23 cellular contexts compared by ENCODE assay signal in the genomic region with DNA sequence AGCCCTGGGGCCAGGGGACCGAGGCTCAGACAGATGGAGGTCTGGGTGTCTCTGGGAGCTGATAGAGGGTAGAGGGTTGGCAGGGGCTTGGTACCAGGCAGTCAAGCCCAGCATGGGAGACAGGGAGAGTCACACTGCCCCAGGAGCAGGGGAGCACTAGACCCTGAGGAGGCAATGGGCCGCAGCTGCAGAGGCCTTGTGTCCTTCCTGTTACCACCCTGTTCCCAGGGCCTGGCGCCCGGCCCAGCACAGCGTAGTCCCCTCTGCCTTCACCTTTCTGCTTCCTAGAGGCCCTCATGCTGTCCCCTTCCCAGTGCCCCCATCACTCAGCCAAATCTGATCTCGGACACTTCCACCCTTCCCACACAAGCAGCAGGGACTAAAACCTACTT. TPM values are rescaled to one million over a fixed set of nuclear protein-coding genes. Genes with fewer than 3 reads are reported as not detected.
DNase-seq lines count a peak whose midpoint lies in the region; ATAC-seq, FAIRE-seq and TF ChIP-seq lines count a peak whose summit lies in the region.
"Had no signal": no experiment of that assay in that cellular context is flagged by ENCODE, and none has a peak within 500 bp of the region (broad histone marks: within the 10 kb centered on the region; RNA-seq: fewer than 3 reads in every experiment).

No MANE protein-coding gene starts in this region.

- CTCF ChIA-PET in activated CD4-positive, alpha-beta T cell treated with anti-CD3 and anti-CD28 coated beads, Interleukin-2, amount 10 ng/mL, durations not matched to agents 7 days and 5 days (lab: Charles Lee), result interaction anchor here (1.5 to 3.2 kb wide), 4 partner anchors 18 to 67 kb away, joined by 3 to 11 read pairs (median 4); no protein-coding TSS in a partner anchor
- CTCF ChIA-PET in GM12878 (lab: Yijun Ruan, JAX), result interaction anchor here (1.1 to 3.1 kb wide), 3 partner anchors 12 to 17 kb away, joined by 4 to 16 read pairs (median 5); no protein-coding TSS in a partner anchor
- CTCF ChIA-PET in CD4-positive, alpha-beta memory T cell (lab: Charles Lee; ENCODE audit: partially characterized antibody), result no interaction called here

- in situ Hi-C loops in GM12878 (cut with MboI), result no loop called here

- peaks cover 26% of the 10 kb centered on the region for H3K4me1 Mint-ChIP-seq in activated CD4-positive, alpha-beta T cell treated with anti-CD3 and anti-CD28 coated beads, Interleukin-2, amount 10 ng/mL, durations not matched to agents 7 days and 5 days
- H3K4me1 Mint-ChIP-seq in CD4-positive, alpha-beta memory T cell, result peaks cover 0 to 5% (median 3%) of the 10 kb centered on the region in 4 donors

- WGBS in GM12878 (ENCODE audit: insufficient coverage, insufficient replicate concordance, low lambda C conversion rate, missing lambda C conversion rate), result 93% methylated on average over 6 of the region's 6 CpGs

- SMC1A ChIA-PET in GM12878 (lab: Charles Lee; ENCODE audit: uncharacterized antibody, unreplicated experiment), result interaction anchor here (0.5 to 3.8 kb wide), 10 partner anchors 11 to 35 kb away, joined by 3 to 13 read pairs (median 4); no protein-coding TSS in a partner anchor

- no peaks in the 10 kb centered on the region for H3K79me2 ChIP-seq in GM12878 (ENCODE audit: control insufficient read depth, insufficient read depth, low read length)

- H3K9me3 ChIP-seq in GM12878 (replicated peaks; ENCODE audit: control insufficient read depth, insufficient read depth, low read length), result no peaks in the 10 kb centered on the region
- H3K9me3 ChIP-seq in CD4-positive, alpha-beta memory T cell (ENCODE audit: control insufficient read depth in 1 of 2, low read length in 2 of 2), result no peaks in the 10 kb centered on the region

- TF ChIP-seq POLR2A in GM19099 (IDR thresholded peaks at IDR 0.05; ENCODE audit: extremely low read depth, insufficient read length, low read depth) (peak; percentile 50), GM12878 (IDR thresholded peaks at IDR 0.05; ENCODE audit: low read depth, low read length) (no peak)

- no peaks in the 10 kb centered on the region for H3K36me3 ChIP-seq in GM12878 (ENCODE audit: control insufficient read depth in 2 of 2, insufficient read depth in 2 of 2, low read length in 1 of 2)
- no peaks in the 10 kb centered on the region for H3K36me3 ChIP-seq in rectal smooth muscle tissue (ENCODE audit: control insufficient read depth, insufficient read depth, low read length)
- H3K36me3 ChIP-seq in CD4-positive, alpha-beta memory T cell (ENCODE audit: insufficient read depth, low read length), result no peaks in the 10 kb centered on the region

- H3K4me3 ChIP-seq in GM12878 (no peak overlapping the region), rectal smooth muscle tissue (ENCODE audit: low read length) (no peak overlapping the region)
- H3K4me3 ChIP-seq in CD4-positive, alpha-beta memory T cell (ENCODE audit: low read length in 2 of 2), result no peak overlapping the region

- no peak for TF ChIP-seq RAD21 in GM12878 (IDR thresholded peaks at IDR 0.05; ENCODE audit: insufficient read depth, low read depth, low read length)

- no TSS peak for BruUV-seq in GM12878 (replicated peaks; lab: Mats Ljungman, UMichigan)

- H3K27ac Mint-ChIP-seq in activated CD4-positive, alpha-beta T cell treated with anti-CD3 and anti-CD28 coated beads, Interleukin-2, amount 10 ng/mL, durations not matched to agents 7 days and 5 days, result peak overlapping the region; percentile 71
- H3K27ac Mint-ChIP-seq in CD4-positive, alpha-beta memory T cell, result peak overlapping the region in 1 of 7 donors; percentile 42
- H3K27ac Mint-ChIP-seq: CD4-positive, alpha-beta T cell; stimulated activated memory B cell treated with anti-CD40 and anti-IgM and Interleukin-4, amounts not matched to agents 10 μg/mL and 1 μg/mL and 100 μg/mL, for 72 hours had no signal

- intact Hi-C loops in GM12878 (cut with micrococcal nuclease; ENCODE audit: unreplicated experiment), result no loop called here
- intact Hi-C loops in CD4-positive, alpha-beta memory T cell (cut with micrococcal nuclease), result no loop called here

- FAIRE-seq in GM12878 (lab: Jason Lieb, UNC), result no peak
- FAIRE-seq: endometrium, small intestine had no signal

- H3K27me3 Mint-ChIP-seq in activated CD4-positive, alpha-beta T cell treated with anti-CD3 and anti-CD28 coated beads, Interleukin-2, amount 10 ng/mL, durations not matched to agents 7 days and 5 days, result no peaks in the 10 kb centered on the region
- H3K27me3 Mint-ChIP-seq in CD4-positive, alpha-beta memory T cell, result no peaks in the 10 kb centered on the region
- H3K27me3 Mint-ChIP-seq: CD4-positive, alpha-beta T cell; stimulated activated memory B cell treated with anti-CD40 and anti-IgM and Interleukin-4, amounts not matched to agents 10 μg/mL and 1 μg/mL and 100 μg/mL, for 72 hours had no signal

- RAD21 ChIA-PET in GM12878 (lab: Charles Lee; ENCODE audit: unreplicated experiment), result interaction anchor here (2.2 kb wide), 1 partner anchor 24 kb away, joined by 9 read pairs; no protein-coding TSS in a partner anchor

- no peak overlapping the region for H3K9ac ChIP-seq in GM12878 (ENCODE audit: control insufficient read depth, insufficient read depth, low read length)
- H3K9ac ChIP-seq in rectal smooth muscle tissue (ENCODE audit: low read length), result peak overlapping the region; percentile 11

- no peak overlapping the region for H3K4me3 Mint-ChIP-seq in activated CD4-positive, alpha-beta T cell treated with anti-CD3 and anti-CD28 coated beads, Interleukin-2, amount 10 ng/mL, durations not matched to agents 7 days and 5 days
- no peak overlapping the region for H3K4me3 Mint-ChIP-seq in CD4-positive, alpha-beta memory T cell
- H3K4me3 Mint-ChIP-seq: CD4-positive, alpha-beta T cell; stimulated activated memory B cell treated with anti-CD40 and anti-IgM and Interleukin-4, amounts not matched to agents 10 μg/mL and 1 μg/mL and 100 μg/mL, for 72 hours had no signal

- H2AFZ ChIP-seq in GM12878 (ENCODE audit: control insufficient read depth, low read depth, low read length), result no peak overlapping the region

- H3K27ac ChIP-seq in GM12878 (ENCODE audit: control insufficient read depth, insufficient read depth) (no peak overlapping the region), rectal smooth muscle tissue (ENCODE audit: low read depth, low read length) (no peak overlapping the region)
- H3K27ac ChIP-seq in CD4-positive, alpha-beta memory T cell (ENCODE audit: low read depth, low read length), result no peak overlapping the region

- POLR2A ChIA-PET in activated CD4-positive, alpha-beta T cell treated with anti-CD3 and anti-CD28 coated beads, Interleukin-2, amount 10 ng/mL, durations not matched to agents 7 days and 5 days (lab: Charles Lee), result no interaction called here
- POLR2A ChIA-PET in GM12878 (lab: Charles Lee), result interaction anchor here (0.8 to 3.0 kb wide), 3 partner anchors 12 to 33 kb away, joined by 3 to 12 read pairs (median 5); no protein-coding TSS in a partner anchor
- POLR2A ChIA-PET in CD4-positive, alpha-beta memory T cell (lab: Charles Lee; ENCODE audit: partially characterized antibody), result interaction anchor here (1.7 kb wide), 1 partner anchor 50 kb away, joined by 5 read pairs; no protein-coding TSS in a partner anchor

- no peaks in the 10 kb centered on the region for H3K9me3 Mint-ChIP-seq in activated CD4-positive, alpha-beta T cell treated with anti-CD3 and anti-CD28 coated beads, Interleukin-2, amount 10 ng/mL, durations not matched to agents 7 days and 5 days
- no peaks in the 10 kb centered on the region for H3K9me3 Mint-ChIP-seq in CD4-positive, alpha-beta memory T cell
- H3K9me3 Mint-ChIP-seq: CD4-positive, alpha-beta T cell; stimulated activated memory B cell treated with anti-CD40 and anti-IgM and Interleukin-4, amounts not matched to agents 10 μg/mL and 1 μg/mL and 100 μg/mL, for 72 hours had no signal

- DNase-seq in activated CD4-positive, alpha-beta T cell treated with anti-CD3 and anti-CD28 coated beads, Interleukin-2, amount 10 ng/mL, durations not matched to agents 7 days and 5 days, result no peak
- no peak for DNase-seq in activated CD4-positive, alpha-beta T cell treated with anti-CD3 and anti-CD28 coated beads for 4 hours
- DNase-seq in GM12878 (ENCODE audit: low read depth, low spot score), result no peak
- no peak for DNase-seq in CD4-positive, alpha-beta memory T cell
- DNase-seq: activated T-cell treated with anti-CD3 and anti-CD28 coated beads, Interleukin-2, amount 50 U/mL, for 48 hours; CD4-positive, alpha-beta T cell; kidney glomerular epithelial cell; NCI-H1694 treated with DMSO at 0.1 percent for 48 hours; NK-92 treated with Interleukin-12 subunit alpha and Interleukin-12 subunit beta, amount 100 ng/mL, for 24 hours; SHP77 treated with DMSO at 0.1 percent for 48 hours; small intestine; T1000 had no signal

- H4K20me1 ChIP-seq in GM12878 (ENCODE audit: control insufficient read depth, insufficient read depth), result no peaks in the 10 kb centered on the region

- H3K36me3 Mint-ChIP-seq in activated CD4-positive, alpha-beta T cell treated with anti-CD3 and anti-CD28 coated beads, Interleukin-2, amount 10 ng/mL, durations not matched to agents 7 days and 5 days (ENCODE audit: low read depth), result no peaks in the 10 kb centered on the region
- no peaks in the 10 kb centered on the region for H3K36me3 Mint-ChIP-seq in CD4-positive, alpha-beta memory T cell
- H3K36me3 Mint-ChIP-seq: stimulated activated memory B cell treated with anti-CD40 and anti-IgM and Interleukin-4, amounts not matched to agents 10 μg/mL and 1 μg/mL and 100 μg/mL, for 72 hours had no signal

- no peak for TF ChIP-seq EP300 in GM12878 (IDR thresholded peaks at IDR 0.05; ENCODE audit: borderline replicate concordance in 1 of 2, control insufficient read depth in 1 of 2, low read depth in 2 of 2, low read length in 2 of 2)

- H3K27me3 ChIP-seq in GM12878 (replicated peaks in 1 of 2; ENCODE audit: control insufficient read depth in 2 of 2, insufficient read depth in 2 of 2, low read length in 1 of 2) (no peaks in the 10 kb centered on the region), rectal smooth muscle tissue (ENCODE audit: control insufficient read depth, insufficient read depth, low read length) (no peaks in the 10 kb centered on the region)
- H3K27me3 ChIP-seq in CD4-positive, alpha-beta memory T cell (ENCODE audit: insufficient read depth, low read length), result no peaks in the 10 kb centered on the region

- H3K4me1 ChIP-seq in GM12878 (ENCODE audit: control insufficient read depth, insufficient read depth, low read length), result peaks cover 16% of the 10 kb centered on the region
- H3K4me1 ChIP-seq in rectal smooth muscle tissue (ENCODE audit: control insufficient read depth, insufficient read depth, low read length), result no peaks in the 10 kb centered on the region
- no peaks in the 10 kb centered on the region for H3K4me1 ChIP-seq in CD4-positive, alpha-beta memory T cell (ENCODE audit: insufficient read depth, low read length)

- no peak for TF ChIP-seq CTCF in GM12878 (IDR thresholded peaks at IDR 0.05 in 2 of 3, conservative IDR thresholded peaks at IDR 0.05 in 1 of 3; ENCODE audit: control insufficient read depth in 2 of 3, extremely low read depth in 1 of 3, insufficient read depth in 1 of 3, low read depth in 3 of 3, low read length in 3 of 3)

- peak overlapping the region; percentile 2; the same call in 1 of the 2 replicates for H3K4me2 ChIP-seq in GM12878 (ENCODE audit: control insufficient read depth, insufficient read depth)

- ATAC-seq in GM12878 (no peak), GM18873 (IDR thresholded peaks at IDR 0.05; ENCODE audit: low FRiP score, unreplicated experiment) (no peak), HG02973 (IDR thresholded peaks at IDR 0.05; ENCODE audit: unreplicated experiment) (no peak)
- ATAC-seq: stimulated activated memory B cell treated with anti-CD40 and anti-IgM and Interleukin-4, amounts not matched to agents 10 μg/mL and 1 μg/mL and 100 μg/mL, for 72 hours had no signal

RNA-seq across cellular contexts. Expression of a gene that starts 6.8 kb away (rescaled TPM):
- 10 to 100 TPM; 77.2 to 83.7 TPM for total RNA-seq in activated CD4-positive, alpha-beta T cell treated with anti-CD3 and anti-CD28 coated beads, Interleukin-2, amount 10 ng/mL, durations not matched to agents 7 days and 5 days
- 172 and 173 TPM in 2 replicates for total RNA-seq in GM12878 (2013; cell fraction: nucleolus; rRNA removed)
- total RNA-seq in GM12878 (2014; rRNA removed) (18.4 and 21.9 TPM in 2 replicates), GM12878 (2014; rRNA removed; fragmentation: Illumina TruSeq; extraction: Trizol) (17.0 and 20.4 TPM in 2 replicates), GM12878 (2021) (27.0 and 28.7 TPM in 2 replicates)
- polyA plus RNA-seq in GM12878 (2011; ENCODE audit: low read depth), result 12.9 TPM
- polyA plus RNA-seq in GM12878 (2011; rRNA removed) (53.4 and 75.9 TPM in 2 replicates), GM12878 (2014; fragmentation: Illumina TruSeq; extraction: Trizol) (22.7 and 26.1 TPM in 2 replicates), GM12878 (2014; fragmentation: Nextera tagmentation; extraction: Ambion mirVana) (1 to 10 TPM; 1.3 to 1.4 TPM), GM12878 (2014; rRNA removed) (22.4 and 25.6 TPM in 2 replicates), GM12878 (2016; fragmentation: Nextera tagmentation; extraction: Ambion mirVana) (1 to 10 TPM; 2.7 to 8.2 TPM)
- polyA plus RNA-seq in GM12878 (2011; cell fraction: cytosol; rRNA removed), result 38.8 and 40.0 TPM in 2 replicates
- 110 and 121 TPM in 2 replicates for polyA plus RNA-seq in GM12878 (2011; cell fraction: nucleus; rRNA removed)
- 17.9 and 21.2 TPM in 2 replicates for polyA plus RNA-seq in GM12878 (2012)
- polyA minus RNA-seq in GM12878 (2011; rRNA and poly(A)+ RNA removed), result 50.3 and 51.8 TPM in 2 replicates
- polyA minus RNA-seq in GM12878 (2011; cell fraction: cytosol; rRNA and poly(A)+ RNA removed), result 14.4 and 14.8 TPM in 2 replicates
- 35.9 and 50.8 TPM in 2 replicates for polyA minus RNA-seq in GM12878 (2011; cell fraction: nucleus; rRNA and poly(A)+ RNA removed)
- 100 to 1,000 TPM in 1 of 2 experiments, 10 to 100 TPM in 1; 98.1 to 114 TPM for total RNA-seq in CD4-positive, alpha-beta memory T cell
- polyA plus RNA-seq in CD4-positive, alpha-beta memory T cell, result 10 to 100 TPM in 1 of 2 donors, 1 to 10 TPM in 1; 5.6 to 35.4 TPM

RNA-seq across cellular contexts. Expression of a gene that starts 8.0 kb away (rescaled TPM):
- total RNA-seq in activated CD4-positive, alpha-beta T cell treated with anti-CD3 and anti-CD28 coated beads, Interleukin-2, amount 10 ng/mL, durations not matched to agents 7 days and 5 days, result not detected
- total RNA-seq in GM12878 (2013; cell fraction: nucleolus; rRNA removed), result not detected in 2 replicates
- total RNA-seq in GM12878 (2014; rRNA removed) (0.06 TPM in 1 of 2 replicates, not detected in the other), GM12878 (2014; rRNA removed; fragmentation: Illumina TruSeq; extraction: Trizol) (not detected in 2 replicates), GM12878 (2021) (0.08 TPM in 1 of 2 replicates, not detected in the other)
- not detected for polyA plus RNA-seq in GM12878 (2011; ENCODE audit: low read depth)
- polyA plus RNA-seq in GM12878 (2011; rRNA removed) (not detected in 2 replicates), GM12878 (2014; fragmentation: Illumina TruSeq; extraction: Trizol) (0.04 TPM in 1 of 2 replicates, not detected in the other), GM12878 (2014; fragmentation: Nextera tagmentation; extraction: Ambion mirVana) (not detected), GM12878 (2014; rRNA removed) (not detected in 2 replicates), GM12878 (2016; fragmentation: Nextera tagmentation; extraction: Ambion mirVana) (not detected)
- not detected in 2 replicates for polyA plus RNA-seq in GM12878 (2011; cell fraction: cytosol; rRNA removed)
- not detected in 2 replicates for polyA plus RNA-seq in GM12878 (2011; cell fraction: nucleus; rRNA removed)
- polyA plus RNA-seq in GM12878 (2012), result not detected in 2 replicates
- polyA minus RNA-seq in GM12878 (2011; rRNA and poly(A)+ RNA removed), result 0.10 and 0.15 TPM in 2 replicates
- polyA minus RNA-seq in GM12878 (2011; cell fraction: cytosol; rRNA and poly(A)+ RNA removed), result not detected in 2 replicates
- 0.12 TPM in 1 of 2 replicates, not detected in the other for polyA minus RNA-seq in GM12878 (2011; cell fraction: nucleus; rRNA and poly(A)+ RNA removed)
- total RNA-seq in CD4-positive, alpha-beta memory T cell, result not detected
- not detected for polyA plus RNA-seq in CD4-positive, alpha-beta memory T cell
- total RNA-seq: A673; CD4-positive, alpha-beta T cell; cerebellum; H4; osteocyte; ureter had no signal

RNA-seq across cellular contexts. Expression of a gene that starts 46.9 kb away (rescaled TPM):
- total RNA-seq in activated CD4-positive, alpha-beta T cell treated with anti-CD3 and anti-CD28 coated beads, Interleukin-2, amount 10 ng/mL, durations not matched to agents 7 days and 5 days, result under 1 TPM; 0.44 to 0.55 TPM
- total RNA-seq in GM12878 (2013; cell fraction: nucleolus; rRNA removed), result 0.69 and 1.5 TPM in 2 replicates
- total RNA-seq in GM12878 (2014; rRNA removed) (7.2 and 8.8 TPM in 2 replicates), GM12878 (2014; rRNA removed; fragmentation: Illumina TruSeq; extraction: Trizol) (5.9 and 6.8 TPM in 2 replicates), GM12878 (2021) (6.9 and 7.2 TPM in 2 replicates)
- 2.3 TPM for polyA plus RNA-seq in GM12878 (2011; ENCODE audit: low read depth)
- polyA plus RNA-seq in GM12878 (2011; rRNA removed) (7.4 and 11.7 TPM in 2 replicates), GM12878 (2014; fragmentation: Illumina TruSeq; extraction: Trizol) (7.9 and 11.7 TPM in 2 replicates), GM12878 (2014; fragmentation: Nextera tagmentation; extraction: Ambion mirVana) (1 to 10 TPM in 1 of 2 experiments, under 1 TPM in 1; 0.56 to 1.6 TPM), GM12878 (2014; rRNA removed) (7.2 and 8.2 TPM in 2 replicates), GM12878 (2016; fragmentation: Nextera tagmentation; extraction: Ambion mirVana) (10 to 100 TPM in 1 of 2 experiments, 1 to 10 TPM in 1; 1.5 to 12.1 TPM)
- polyA plus RNA-seq in GM12878 (2011; cell fraction: cytosol; rRNA removed), result 7.8 and 10.2 TPM in 2 replicates
- 3.3 and 3.9 TPM in 2 replicates for polyA plus RNA-seq in GM12878 (2011; cell fraction: nucleus; rRNA removed)
- 3.1 and 3.4 TPM in 2 replicates for polyA plus RNA-seq in GM12878 (2012)
- 10.4 and 22.3 TPM in 2 replicates for polyA minus RNA-seq in GM12878 (2011; rRNA and poly(A)+ RNA removed)
- 2.6 and 3.7 TPM in 2 replicates for polyA minus RNA-seq in GM12878 (2011; cell fraction: cytosol; rRNA and poly(A)+ RNA removed)
- polyA minus RNA-seq in GM12878 (2011; cell fraction: nucleus; rRNA and poly(A)+ RNA removed), result 0.73 and 1.2 TPM in 2 replicates
- 1 to 10 TPM; 1.0 to 1.7 TPM for total RNA-seq in CD4-positive, alpha-beta memory T cell
- polyA plus RNA-seq in CD4-positive, alpha-beta memory T cell, result 1 to 10 TPM in 1 of 2 donors, under 1 TPM in 1; 0.56 to 2.2 TPM
